In genomic region chr6:3742076-3742425, GRCh38 we compare ENCODE assay signal across 8 cellular contexts. TPM values are rescaled to one million over a fixed set of nuclear protein-coding genes. Genes with fewer than 3 reads are reported as not detected.
DNase-seq lines count a peak whose midpoint lies in the region; ATAC-seq and TF ChIP-seq lines count a peak whose summit lies in the region.

No MANE protein-coding gene starts in this region.

- H3K4me3 Mint-ChIP-seq in Calu3 (ENCODE audit: low read depth, unreplicated experiment), result peak overlapping the region; percentile 55
- no peak overlapping the region for H3K4me3 Mint-ChIP-seq in central memory CD8-positive, alpha-beta T cell

- no peaks in the 10 kb centered on the region for H3K9me3 Mint-ChIP-seq in Calu3 (ENCODE audit: low read depth, unreplicated experiment)
- no peaks in the 10 kb centered on the region for H3K9me3 Mint-ChIP-seq in central memory CD8-positive, alpha-beta T cell

- no peaks in the 10 kb centered on the region for H3K9me3 ChIP-seq in psoas muscle

- intact Hi-C loops in Calu3 (cut with micrococcal nuclease; ENCODE audit: unreplicated experiment), result loop anchor here (2.0 to 10.0 kb wide), 4 partner anchors 191 to 413 kb away; no protein-coding TSS in a partner anchor
- intact Hi-C loops in psoas muscle (cut with DNase I), result loop anchor here (1.0 to 10.0 kb wide), 7 partner anchors 107 to 393 kb away; partner anchors contain the start of genes ECI2 (in 1 of the 2) and FAM50B (in 1 of the 2)

- peaks cover 29% of the 10 kb centered on the region for H3K4me1 Mint-ChIP-seq in Calu3 (ENCODE audit: low read depth, unreplicated experiment)
- H3K4me1 Mint-ChIP-seq in central memory CD8-positive, alpha-beta T cell, result peaks cover 4% of the 10 kb centered on the region

- peak overlapping the region; percentile 91 for H3K27ac ChIP-seq in psoas muscle

- no peaks in the 10 kb centered on the region for H3K27me3 Mint-ChIP-seq in Calu3 (ENCODE audit: unreplicated experiment)
- peaks cover 11% of the 10 kb centered on the region for H3K27me3 Mint-ChIP-seq in central memory CD8-positive, alpha-beta T cell

- H3K4me3 ChIP-seq in psoas muscle, result peak overlapping the region; percentile 54

- no peak overlapping the region for H3K27ac Mint-ChIP-seq in Calu3 (ENCODE audit: unreplicated experiment)
- peak overlapping the region; percentile 71 for H3K27ac Mint-ChIP-seq in central memory CD8-positive, alpha-beta T cell (ENCODE audit: low read depth)

- CTCF ChIA-PET in Calu3 (lab: Charles Lee), result no interaction called here

- ATAC-seq in central memory CD8-positive, alpha-beta T cell (replicated peaks; ENCODE audit: extremely low read depth, poor library complexity, severe bottlenecking), result no peak
- no peak for ATAC-seq in psoas muscle

- BruUV-seq in Calu3 (replicated peaks; lab: Mats Ljungman, UMichigan), result no TSS peak

- 32 to 48% (median 34%) methylated on average over 3 of the region's 3 CpGs for WGBS in psoas muscle, 3 donors

- no peak for DNase-seq in Calu3
- DNase-seq in NCI-H2029 (lab: John Stamatoyannopoulos, UW), result peak; percentile 90
- no peak for DNase-seq in central memory CD8-positive, alpha-beta T cell (ENCODE audit: low spot score in 2 of 2)
- no peak for DNase-seq in psoas muscle
- no peak for DNase-seq in activated CD8-positive, alpha-beta memory T cell treated with anti-CD3 and anti-CD28 coated beads for 24 hours
- no peak for DNase-seq in SW 1271 (lab: John Stamatoyannopoulos, UW)
- DNase-seq in NCI-H2227 (lab: John Stamatoyannopoulos, UW; ENCODE audit: unreplicated experiment), result no peak
- DNase-seq in 8988T, result no peak

- H3K36me3 ChIP-seq in psoas muscle (ENCODE audit: insufficient read depth in 1 of 2, low read depth in 1 of 2), result peaks cover 0 to 10% of the 10 kb centered on the region in 2 donors

- H3K4me1 ChIP-seq in psoas muscle, result peaks cover 69% of the 10 kb centered on the region

- H3K36me3 Mint-ChIP-seq in Calu3 (ENCODE audit: insufficient read depth, unreplicated experiment), result peaks cover 20% of the 10 kb centered on the region
- peaks cover 4% of the 10 kb centered on the region for H3K36me3 Mint-ChIP-seq in central memory CD8-positive, alpha-beta T cell (ENCODE audit: insufficient read depth)

- no peak for TF ChIP-seq CTCF in Calu3 (IDR thresholded peaks at IDR 0.05; ENCODE audit: unreplicated experiment)
- TF ChIP-seq CTCF in psoas muscle (IDR thresholded peaks at IDR 0.05), result no peak

- H3K27me3 ChIP-seq in psoas muscle (ENCODE audit: insufficient read depth in 3 of 3, low read length in 2 of 3), result no peaks in the 10 kb centered on the region

RNA-seq across cellular contexts. Expression of gene PXDC1, which starts 9.5 kb away (rescaled TPM):
- 15.0 and 18.2 TPM in 2 replicates for total RNA-seq in Calu3 (2022)
- 10 to 100 TPM in 3 of 4 donors, 1 to 10 TPM in 1; 9.8 to 28.1 (median 17.0) TPM for total RNA-seq in psoas muscle
- polyA plus RNA-seq in psoas muscle, result 10 to 100 TPM; 12.2 to 32.0 (median 24.3) TPM
